Comparison of ENCODE assay signal across 22 cellular contexts in the genomic region with DNA sequence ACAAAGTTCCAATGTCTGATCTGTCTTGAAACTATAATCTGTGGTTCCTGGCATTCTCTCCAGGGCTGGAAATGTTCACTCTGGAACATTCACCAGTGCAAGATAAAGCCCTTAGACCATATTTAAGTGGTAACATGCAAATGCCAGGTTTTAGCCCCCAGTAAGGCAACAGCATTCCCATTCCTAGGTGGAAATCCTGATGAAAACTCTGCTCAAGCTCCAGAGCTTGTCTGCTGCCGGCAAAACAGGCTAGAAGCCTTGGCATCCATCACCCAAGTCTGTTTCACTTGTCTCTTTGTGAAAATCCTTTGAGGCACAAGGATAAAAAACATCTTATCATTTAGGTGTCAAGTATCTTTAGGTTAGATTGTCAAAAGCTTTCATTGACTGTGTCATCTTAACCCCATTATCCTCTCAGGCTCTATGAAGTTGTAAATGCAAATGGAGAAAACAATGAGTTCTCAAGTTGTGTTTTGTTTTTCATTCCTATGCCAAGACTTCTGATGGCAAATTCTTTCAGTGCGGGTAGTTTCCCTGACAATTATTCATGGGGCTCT.
"Had no signal": no experiment of that assay in that cellular context is flagged by ENCODE, and none has a peak within 500 bp of the region (broad histone marks: within the 10 kb centered on the region; RNA-seq: fewer than 3 reads in every experiment).

No MANE protein-coding gene starts in this region.

- H3K9me2 ChIP-seq: SK-N-SH had no signal

- DNase-seq: KBM-7, MV-4-11, NCI-H1048, NCI-H1105, NCI-H1417, NCI-H1436 treated with DMSO at 0.1 percent for 48 hours, NCI-H1694, NCI-H187 treated with DMSO at 0.1 percent for 48 hours, NCI-H2029 treated with DMSO at 0.1 percent for 48 hours, NCI-H2171, NCI-H226, NCI-H446, NCI-H510A, NCI-H524 treated with DMSO at 0.1 percent for 48 hours, NCI-H69, NCI-H774, PC-3, SHP77, SK-N-SH, SW 1271 had no signal

- H3K9ac ChIP-seq: SK-N-SH had no signal

- H3K27ac ChIP-seq: RWPE1 had no signal

- ATAC-seq: Panc1, PC-3 had no signal

- H3K4me2 ChIP-seq: SK-N-SH had no signal

- H3K9me3 ChIP-seq: SK-N-SH had no signal
